1 cellular context compared by ENCODE assay signal in the genomic region with DNA sequence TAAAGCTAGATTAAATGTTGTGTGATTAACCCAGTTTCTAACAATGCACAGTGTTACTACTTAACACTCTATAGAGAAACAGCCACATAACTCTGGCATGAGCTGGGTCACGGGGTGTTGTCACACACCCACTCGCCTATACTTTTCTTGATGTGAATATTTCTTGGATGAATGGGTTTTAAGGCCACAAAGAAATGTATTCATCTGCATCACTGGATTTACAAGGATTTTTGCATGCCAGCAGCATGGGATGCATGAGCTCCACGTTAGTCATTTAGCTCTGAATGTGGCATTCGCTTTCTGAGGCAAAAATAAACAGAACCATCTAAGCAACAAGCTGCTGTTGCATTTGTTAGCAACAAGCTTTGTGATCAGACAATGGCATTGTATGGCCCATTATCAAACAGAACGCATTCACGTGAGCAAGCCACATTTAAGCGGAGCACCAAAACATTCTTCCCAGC.
A peak's percentile ranks its signal among the peaks of the same experiment; 100 is the strongest.
TF ChIP-seq lines count a peak whose summit lies in the region.

No MANE protein-coding gene starts in this region.

TF ChIP-seq in HCT116, 20 proteins besides CTCF, POLR2A, EP300 and RAD21 (continued from another document):
- TF ChIP-seq, protein P1, sequence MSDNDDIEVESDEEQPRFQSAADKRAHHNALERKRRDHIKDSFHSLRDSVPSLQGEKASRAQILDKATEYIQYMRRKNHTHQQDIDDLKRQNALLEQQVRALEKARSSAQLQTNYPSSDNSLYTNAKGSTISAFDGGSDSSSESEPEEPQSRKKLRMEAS (IDR thresholded peaks at IDR 0.05) = 0 out of 2 replicates have a peak, but pooled peaks have one; percentile 38
- TF ChIP-seq EGR1 (IDR thresholded peaks at IDR 0.05; ENCODE audit: low read depth) = peak; percentile 61; the same call in 1 of the 2 replicates
- no peak for TF ChIP-seq EZH2phosphoT487 (IDR thresholded peaks at IDR 0.05; ENCODE audit: borderline replicate concordance)
- no peak for TF ChIP-seq EZH2 (IDR thresholded peaks at IDR 0.05)
